Comparison of ENCODE assay signal across 1 cellular context in the genomic region with DNA sequence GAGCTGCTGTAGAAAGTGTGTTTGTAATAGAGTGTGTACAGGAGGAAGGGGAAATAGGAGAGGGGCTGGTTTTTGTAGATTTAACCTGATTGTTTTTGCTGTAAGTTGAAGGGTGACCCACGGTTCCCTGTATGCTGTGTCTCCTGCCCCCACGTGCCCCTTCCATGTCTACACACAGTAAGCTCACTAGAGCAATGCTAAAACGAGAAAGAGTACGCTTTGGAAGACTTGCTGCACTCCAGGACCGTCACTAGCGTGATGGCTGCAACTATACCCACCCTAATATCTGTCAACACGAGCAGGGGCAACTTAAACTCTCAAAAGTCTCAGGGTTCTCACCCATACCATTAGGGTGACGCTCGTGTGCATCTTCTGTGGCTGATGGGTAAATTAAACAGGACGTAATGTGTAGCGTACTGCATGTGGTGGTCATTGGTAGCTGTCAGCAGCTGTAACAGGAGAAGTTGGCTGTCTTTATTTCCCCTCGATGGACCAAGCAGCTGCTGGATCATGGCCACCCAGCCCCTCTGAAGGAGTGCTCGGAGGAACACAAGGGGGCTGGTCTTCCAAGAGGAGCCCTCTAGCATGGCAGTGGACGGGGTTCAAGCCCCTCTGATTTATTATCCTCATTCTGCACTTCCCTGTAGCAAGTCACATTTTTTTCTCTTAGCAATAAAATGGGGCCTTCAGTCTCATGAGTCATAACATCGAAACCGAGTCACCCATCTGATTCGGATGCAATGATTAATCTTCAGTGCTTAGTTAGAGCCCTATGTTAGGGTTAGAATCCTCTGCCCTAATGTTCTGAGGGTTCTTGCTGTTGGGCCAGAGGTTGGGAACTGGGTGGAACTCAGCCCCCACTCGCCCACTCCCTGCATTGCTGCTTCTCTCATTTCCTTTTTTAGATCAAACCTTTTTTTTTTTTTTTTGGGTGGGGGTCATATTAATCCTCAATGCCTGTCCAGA.
TF ChIP-seq lines count a peak whose summit lies in the region.

No MANE protein-coding gene starts in this region.

TF ChIP-seq in SK-N-SH, 30 proteins besides CTCF, POLR2A, EP300 and RAD21 (continued from another document):
- TF ChIP-seq, protein P1, sequence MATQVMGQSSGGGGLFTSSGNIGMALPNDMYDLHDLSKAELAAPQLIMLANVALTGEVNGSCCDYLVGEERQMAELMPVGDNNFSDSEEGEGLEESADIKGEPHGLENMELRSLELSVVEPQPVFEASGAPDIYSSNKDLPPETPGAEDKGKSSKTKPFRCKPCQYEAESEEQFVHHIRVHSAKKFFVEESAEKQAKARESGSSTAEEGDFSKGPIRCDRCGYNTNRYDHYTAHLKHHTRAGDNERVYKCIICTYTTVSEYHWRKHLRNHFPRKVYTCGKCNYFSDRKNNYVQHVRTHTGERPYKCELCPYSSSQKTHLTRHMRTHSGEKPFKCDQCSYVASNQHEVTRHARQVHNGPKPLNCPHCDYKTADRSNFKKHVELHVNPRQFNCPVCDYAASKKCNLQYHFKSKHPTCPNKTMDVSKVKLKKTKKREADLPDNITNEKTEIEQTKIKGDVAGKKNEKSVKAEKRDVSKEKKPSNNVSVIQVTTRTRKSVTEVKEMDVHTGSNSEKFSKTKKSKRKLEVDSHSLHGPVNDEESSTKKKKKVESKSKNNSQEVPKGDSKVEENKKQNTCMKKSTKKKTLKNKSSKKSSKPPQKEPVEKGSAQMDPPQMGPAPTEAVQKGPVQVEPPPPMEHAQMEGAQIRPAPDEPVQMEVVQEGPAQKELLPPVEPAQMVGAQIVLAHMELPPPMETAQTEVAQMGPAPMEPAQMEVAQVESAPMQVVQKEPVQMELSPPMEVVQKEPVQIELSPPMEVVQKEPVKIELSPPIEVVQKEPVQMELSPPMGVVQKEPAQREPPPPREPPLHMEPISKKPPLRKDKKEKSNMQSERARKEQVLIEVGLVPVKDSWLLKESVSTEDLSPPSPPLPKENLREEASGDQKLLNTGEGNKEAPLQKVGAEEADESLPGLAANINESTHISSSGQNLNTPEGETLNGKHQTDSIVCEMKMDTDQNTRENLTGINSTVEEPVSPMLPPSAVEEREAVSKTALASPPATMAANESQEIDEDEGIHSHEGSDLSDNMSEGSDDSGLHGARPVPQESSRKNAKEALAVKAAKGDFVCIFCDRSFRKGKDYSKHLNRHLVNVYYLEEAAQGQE (IDR thresholded peaks at IDR 0.05; ENCODE audit: low read depth, low read length): no peak
- no peak for TF ChIP-seq JUND (IDR thresholded peaks at IDR 0.05)
- no peak for TF ChIP-seq GATA2 (CRISPR knock-in tag; IDR thresholded peaks at IDR 0.05)
